Comparison of ENCODE assay signal across 9 cellular contexts in genomic region chr2:177149155-177149503, GRCh38.
DNase-seq lines count a peak whose midpoint lies in the region; ATAC-seq and TF ChIP-seq lines count a peak whose summit lies in the region.
"Had no signal": no experiment of that assay in that cellular context is flagged by ENCODE, and none has a peak within 500 bp of the region (broad histone marks: within the 10 kb centered on the region; RNA-seq: fewer than 3 reads in every experiment).

No MANE protein-coding gene starts in this region.

- no peak for TF ChIP-seq POLR2A in tibial nerve (IDR thresholded peaks at IDR 0.05)

- H3K4me1 ChIP-seq in mesenchymal stem cell (ENCODE audit: control insufficient read depth, insufficient read depth, low read depth, low read length), result no peaks in the 10 kb centered on the region
- H3K4me1 ChIP-seq in tibial nerve, result peaks cover 0 to 21% (median 0%) of the 10 kb centered on the region in 4 donors

- no peaks in the 10 kb centered on the region for H3K79me1 ChIP-seq in mesenchymal stem cell (replicated peaks; ENCODE audit: low read length, poor library complexity, severe bottlenecking)

- H2BK12ac ChIP-seq in mesenchymal stem cell (ENCODE audit: low read length in 2 of 2), result no peak overlapping the region

- H3K4me3 Mint-ChIP-seq in activated naive CD4-positive, alpha-beta T cell treated with anti-CD3 and anti-CD28 coated beads, Interleukin-2, amount 10 ng/mL, durations not matched to agents 7 days and 5 days, result peak overlapping the region; percentile 70
- H3K4me3 Mint-ChIP-seq in activated T-helper 17 cell treated with anti-CD3 and anti-CD28 coated beads, Interleukin-2, amount 50 U/mL, for 72 hours, result peak overlapping the region; percentile 89
- peak overlapping the region; percentile 85 for H3K4me3 Mint-ChIP-seq in type B pancreatic cell

- no peaks in the 10 kb centered on the region for H3K9me3 Mint-ChIP-seq in activated naive CD4-positive, alpha-beta T cell treated with anti-CD3 and anti-CD28 coated beads, Interleukin-2, amount 10 ng/mL, durations not matched to agents 7 days and 5 days
- no peaks in the 10 kb centered on the region for H3K9me3 Mint-ChIP-seq in activated T-helper 17 cell treated with anti-CD3 and anti-CD28 coated beads, Interleukin-2, amount 50 U/mL, for 72 hours
- no peaks in the 10 kb centered on the region for H3K9me3 Mint-ChIP-seq in type B pancreatic cell

- no peak for ATAC-seq in activated T-helper 17 cell treated with anti-CD3 and anti-CD28 coated beads, Interleukin-2, amount 50 U/mL, for 72 hours (replicated peaks)

- TF ChIP-seq CTCF in type B pancreatic cell (conservative IDR thresholded peaks at IDR 0.05) (peak; percentile 52), tibial nerve (IDR thresholded peaks at IDR 0.05) (no peak)

- H3K4me2 ChIP-seq in mesenchymal stem cell (ENCODE audit: low read length, poor library complexity, severe bottlenecking), result peak overlapping the region; percentile 72

- H3K23ac ChIP-seq in mesenchymal stem cell (ENCODE audit: low read length in 2 of 2), result no peak overlapping the region

- no peak overlapping the region for H2AK5ac ChIP-seq in mesenchymal stem cell (ENCODE audit: low read length, severe bottlenecking)

- H3K4me1 Mint-ChIP-seq in activated naive CD4-positive, alpha-beta T cell treated with anti-CD3 and anti-CD28 coated beads, Interleukin-2, amount 10 ng/mL, durations not matched to agents 7 days and 5 days, result peaks cover 15% of the 10 kb centered on the region
- H3K4me1 Mint-ChIP-seq in activated T-helper 17 cell treated with anti-CD3 and anti-CD28 coated beads, Interleukin-2, amount 50 U/mL, for 72 hours, result peaks cover 7% of the 10 kb centered on the region
- peaks cover 22% of the 10 kb centered on the region for H3K4me1 Mint-ChIP-seq in type B pancreatic cell (ENCODE audit: unreplicated experiment)

- DNase-seq in activated naive CD4-positive, alpha-beta T cell treated with anti-CD3 and anti-CD28 coated beads, Interleukin-2, amount 10 ng/mL, durations not matched to agents 7 days and 5 days, result no peak
- DNase-seq in activated naive CD4-positive, alpha-beta T cell treated with anti-CD3 and anti-CD28 coated beads, Interleukin-2, amount 50 U/mL, for 16 hours, result no peak
- DNase-seq in mesenchymal stem cell, result no peak
- no peak for DNase-seq in type B pancreatic cell (ENCODE audit: extremely low spot score, unreplicated experiment)
- DNase-seq in NCI-H446 (lab: John Stamatoyannopoulos, UW), result no peak
- no peak for DNase-seq in tibial nerve (ENCODE audit: low spot score in 2 of 2)
- DNase-seq in glomerular visceral epithelial cell (ENCODE audit: extremely low spot score), result no peak

- H3K9me3 ChIP-seq in mesenchymal stem cell (ENCODE audit: control insufficient read depth, low read length), result no peaks in the 10 kb centered on the region
- H3K9me3 ChIP-seq in tibial nerve, result no peaks in the 10 kb centered on the region
- H3K9me3 ChIP-seq: adrenal gland had no signal

- H3K36me3 ChIP-seq in mesenchymal stem cell (ENCODE audit: control insufficient read depth in 1 of 2, insufficient read depth in 2 of 2, low read depth in 1 of 2, low read length in 2 of 2) (no peaks in the 10 kb centered on the region), tibial nerve (no peaks in the 10 kb centered on the region)
- H3K36me3 ChIP-seq: adrenal gland had no signal

- no peak overlapping the region for H3K4ac ChIP-seq in mesenchymal stem cell (ENCODE audit: low read depth in 1 of 2, low read length in 2 of 2)

- peaks cover 31% of the 10 kb centered on the region for H3K27me3 Mint-ChIP-seq in activated naive CD4-positive, alpha-beta T cell treated with anti-CD3 and anti-CD28 coated beads, Interleukin-2, amount 10 ng/mL, durations not matched to agents 7 days and 5 days
- peaks cover 30% of the 10 kb centered on the region for H3K27me3 Mint-ChIP-seq in activated T-helper 17 cell treated with anti-CD3 and anti-CD28 coated beads, Interleukin-2, amount 50 U/mL, for 72 hours
- peaks cover 58% of the 10 kb centered on the region for H3K27me3 Mint-ChIP-seq in type B pancreatic cell

- no peak overlapping the region for H3K18ac ChIP-seq in mesenchymal stem cell (ENCODE audit: low read depth in 1 of 2, low read length in 2 of 2)

- H2BK15ac ChIP-seq in mesenchymal stem cell (ENCODE audit: low read depth, poor library complexity, severe bottlenecking), result no peak overlapping the region

- no peak overlapping the region for H3K14ac ChIP-seq in mesenchymal stem cell (ENCODE audit: low read length in 2 of 2)

- CTCF ChIA-PET in activated naive CD4-positive, alpha-beta T cell treated with anti-CD3 and anti-CD28 coated beads, Interleukin-2, amount 10 ng/mL, durations not matched to agents 7 days and 5 days (lab: Charles Lee), result interaction anchor here (0.6 to 4.4 kb wide), 42 partner anchors 9 to 1028 kb away, joined by 3 to 41 read pairs (median 4); no protein-coding TSS in a partner anchor

- H3K27ac ChIP-seq in mesenchymal stem cell (ENCODE audit: low read length, poor library complexity, severe bottlenecking), result no peak overlapping the region
- H3K27ac ChIP-seq in tibial nerve, result no peak overlapping the region
- H3K27ac ChIP-seq: adrenal gland had no signal

- H2BK120ac ChIP-seq in mesenchymal stem cell (ENCODE audit: low read depth, low read length), result no peak overlapping the region

- H3K4me3 ChIP-seq in mesenchymal stem cell (ENCODE audit: insufficient read depth in 1 of 2, low read depth in 1 of 2, low read length in 2 of 2) (peak overlapping the region in 1 of 2 experiments; percentile 79), tibial nerve (peak overlapping the region in 2 of 4 donors; percentile 24 to 49)

- TF ChIP-seq EP300 in tibial nerve (IDR thresholded peaks at IDR 0.05), result no peak

- no peak overlapping the region for H4K91ac ChIP-seq in mesenchymal stem cell (ENCODE audit: low read length)

- no peak overlapping the region for H3K27ac Mint-ChIP-seq in activated naive CD4-positive, alpha-beta T cell treated with anti-CD3 and anti-CD28 coated beads, Interleukin-2, amount 10 ng/mL, durations not matched to agents 7 days and 5 days
- peak overlapping the region; percentile 14 for H3K27ac Mint-ChIP-seq in activated T-helper 17 cell treated with anti-CD3 and anti-CD28 coated beads, Interleukin-2, amount 50 U/mL, for 72 hours
- no peak overlapping the region for H3K27ac Mint-ChIP-seq in type B pancreatic cell

- H3K9ac ChIP-seq in mesenchymal stem cell (ENCODE audit: low read length), result peak overlapping the region; percentile 63

- no CpG with 5 or more reads among the region's 1 CpG for WGBS in mesenchymal stem cell
- 0 to 4% methylated on average over 1 of the region's 1 CpG for WGBS in tibial nerve, 2 donors

- H3K36me3 Mint-ChIP-seq in activated naive CD4-positive, alpha-beta T cell treated with anti-CD3 and anti-CD28 coated beads, Interleukin-2, amount 10 ng/mL, durations not matched to agents 7 days and 5 days, result no peaks in the 10 kb centered on the region
- H3K36me3 Mint-ChIP-seq in activated T-helper 17 cell treated with anti-CD3 and anti-CD28 coated beads, Interleukin-2, amount 50 U/mL, for 72 hours (ENCODE audit: low read depth), result no peaks in the 10 kb centered on the region
- no peaks in the 10 kb centered on the region for H3K36me3 Mint-ChIP-seq in type B pancreatic cell

- no peak overlapping the region for H4K8ac ChIP-seq in mesenchymal stem cell (ENCODE audit: low read length)

- no peak overlapping the region for H2AFZ ChIP-seq in mesenchymal stem cell (ENCODE audit: low read depth, low read length)

- H2BK5ac ChIP-seq in mesenchymal stem cell (ENCODE audit: low read depth, low read length, poor library complexity, severe bottlenecking), result no peak overlapping the region

- peaks cover 4 to 17% of the 10 kb centered on the region in 2 experiments for H3K27me3 ChIP-seq in mesenchymal stem cell (ENCODE audit: control insufficient read depth in 1 of 2, insufficient read depth in 1 of 2, low read length in 2 of 2)
- H3K27me3 ChIP-seq in tibial nerve, result peaks cover 0 to 8% of the 10 kb centered on the region in 2 donors
